Comparison of ENCODE assay signal across 12 cellular contexts in genomic region chr16:8924214-8924613, GRCh38. TPM values are rescaled to one million over a fixed set of nuclear protein-coding genes. Genes with fewer than 3 reads are reported as not detected.
A peak's percentile ranks its signal among the peaks of the same experiment; 100 is the strongest.
DNase-seq lines count a peak whose midpoint lies in the region; ATAC-seq, FAIRE-seq and TF ChIP-seq lines count a peak whose summit lies in the region.
"Had no signal": no experiment of that assay in that cellular context is flagged by ENCODE, and none has a peak within 500 bp of the region (broad histone marks: within the 10 kb centered on the region; RNA-seq: fewer than 3 reads in every experiment).

No MANE protein-coding gene starts in this region.

- no peak for FAIRE-seq in urothelium cell line (lab: Jason Lieb, UNC)
- FAIRE-seq in GM12892 (lab: Jason Lieb, UNC) = no peak

- peaks cover 37% of the 10 kb centered on the region for H3K4me1 Mint-ChIP-seq in activated naive CD8-positive, alpha-beta T cell treated with anti-CD3 and anti-CD28 coated beads, Interleukin-2, amount 10 ng/mL, durations not matched to agents 7 days and 5 days

- no peak for TF ChIP-seq CTCF in right lobe of liver (IDR thresholded peaks at IDR 0.05)

- no peaks in the 10 kb centered on the region for H3K9me3 ChIP-seq in right lobe of liver

- no peak overlapping the region for H3K4me3 ChIP-seq in right lobe of liver

- intact Hi-C loops in Right ventricle myocardium superior (cut with DNase I) = no loop called here
- intact Hi-C loops in cardiac septum (cut with DNase I) = no loop called here
- intact Hi-C loops in right lobe of liver (cut with DNase I) = no loop called here

- no peaks in the 10 kb centered on the region for H3K27me3 ChIP-seq in right lobe of liver

- no peak for TF ChIP-seq POLR2A in right lobe of liver (IDR thresholded peaks at IDR 0.05)
- TF ChIP-seq POLR2A in GM12892 (IDR thresholded peaks at IDR 0.05; ENCODE audit: low read depth, low read length) = no peak

- DNase-seq in Right ventricle myocardium superior = peak; percentile 73
- DNase-seq in cardiac septum (ENCODE audit: low spot score) = no peak
- DNase-seq in activated naive CD8-positive, alpha-beta T cell treated with anti-CD3 and anti-CD28 coated beads, Interleukin-2, amount 10 ng/mL, durations not matched to agents 7 days and 5 days = no peak
- peak; percentile 88 to 92 (median 90) for DNase-seq in right lobe of liver
- no peak for DNase-seq in urothelium cell line (ENCODE audit: low spot score)
- DNase-seq in GM12892 (ENCODE audit: insufficient read length) = no peak
- DNase-seq: cortex of kidney, T-helper 9 cell had no signal

- peak; percentile 83 for ATAC-seq in Right ventricle myocardium superior (ENCODE audit: poor library complexity)
- ATAC-seq in activated naive CD8-positive, alpha-beta T cell treated with anti-CD3 and anti-CD28 coated beads, Interleukin-2, amount 10 ng/mL, durations not matched to agents 7 days and 5 days (ENCODE audit: low read depth) = no peak
- peak; percentile 98 to 99 (median 98) for ATAC-seq in right lobe of liver
- ATAC-seq in GM18517 (IDR thresholded peaks at IDR 0.05; ENCODE audit: unreplicated experiment) = no peak
- no peak for ATAC-seq in GM21528 (IDR thresholded peaks at IDR 0.05; ENCODE audit: low FRiP score, unreplicated experiment)

- no peaks in the 10 kb centered on the region for H3K27me3 Mint-ChIP-seq in activated naive CD8-positive, alpha-beta T cell treated with anti-CD3 and anti-CD28 coated beads, Interleukin-2, amount 10 ng/mL, durations not matched to agents 7 days and 5 days

- peak overlapping the region; percentile 80 for H3K27ac Mint-ChIP-seq in activated naive CD8-positive, alpha-beta T cell treated with anti-CD3 and anti-CD28 coated beads, Interleukin-2, amount 10 ng/mL, durations not matched to agents 7 days and 5 days

- 15% methylated on average over 4 of the region's 4 CpGs for WGBS in right lobe of liver (ENCODE audit: insufficient coverage, low coverage, low lambda C conversion rate, missing lambda C conversion rate)

- H3K4me3 Mint-ChIP-seq in activated naive CD8-positive, alpha-beta T cell treated with anti-CD3 and anti-CD28 coated beads, Interleukin-2, amount 10 ng/mL, durations not matched to agents 7 days and 5 days = no peak overlapping the region

- H3K9me3 Mint-ChIP-seq in activated naive CD8-positive, alpha-beta T cell treated with anti-CD3 and anti-CD28 coated beads, Interleukin-2, amount 10 ng/mL, durations not matched to agents 7 days and 5 days = no peaks in the 10 kb centered on the region

- POLR2A ChIA-PET in activated naive CD8-positive, alpha-beta T cell treated with anti-CD3 and anti-CD28 coated beads, Interleukin-2, amount 10 ng/mL, durations not matched to agents 7 days and 5 days (lab: Charles Lee) = no interaction called here

- H3K36me3 Mint-ChIP-seq in activated naive CD8-positive, alpha-beta T cell treated with anti-CD3 and anti-CD28 coated beads, Interleukin-2, amount 10 ng/mL, durations not matched to agents 7 days and 5 days = peaks cover 38% of the 10 kb centered on the region

- no peak overlapping the region for H3K27ac ChIP-seq in right lobe of liver

- H3K4me1 ChIP-seq in right lobe of liver = peaks cover 0 to 15% (median 8%) of the 10 kb centered on the region in 4 donors

- H3K36me3 ChIP-seq in right lobe of liver = peaks cover 0 to 47% (median 18%) of the 10 kb centered on the region in 4 donors

RNA-seq across cellular contexts. Expression of gene USP7, which starts 39.5 kb away (rescaled TPM):
- total RNA-seq in Right ventricle myocardium superior (62.4 TPM), cardiac septum (74.6 TPM), right lobe of liver (10 to 100 TPM; 46.8 to 55.8 (median 49.1) TPM)
- total RNA-seq in activated naive CD8-positive, alpha-beta T cell treated with anti-CD3 and anti-CD28 coated beads, Interleukin-2, amount 10 ng/mL, durations not matched to agents 7 days and 5 days = 100 to 1,000 TPM; 153 to 162 TPM
- polyA plus RNA-seq in GM12892 (2012; ENCODE audit: missing spikeins) = 74.4 TPM

RNA-seq across cellular contexts. Expression of gene LITAFD, which starts 42.1 kb away (rescaled TPM):
- total RNA-seq in Right ventricle myocardium superior (not detected), cardiac septum (not detected), right lobe of liver (not detected)
- not detected for total RNA-seq in activated naive CD8-positive, alpha-beta T cell treated with anti-CD3 and anti-CD28 coated beads, Interleukin-2, amount 10 ng/mL, durations not matched to agents 7 days and 5 days
- polyA plus RNA-seq in GM12892 (2012; ENCODE audit: missing spikeins) = 0.28 TPM
- total RNA-seq: kidney epithelial cell had no signal
- polyA plus RNA-seq: thymus had no signal

RNA-seq across cellular contexts. Expression of gene CARHSP1, which starts 55.4 kb away (rescaled TPM):
- total RNA-seq in Right ventricle myocardium superior (26.0 TPM), cardiac septum (21.6 TPM), right lobe of liver (100 to 1,000 TPM in 1 of 6 experiments, 10 to 100 TPM in 5; 61.5 to 132 (median 73.1) TPM)
- 100 to 1,000 TPM; 157 to 173 TPM for total RNA-seq in activated naive CD8-positive, alpha-beta T cell treated with anti-CD3 and anti-CD28 coated beads, Interleukin-2, amount 10 ng/mL, durations not matched to agents 7 days and 5 days
- polyA plus RNA-seq in GM12892 (2012; ENCODE audit: missing spikeins) = 46.9 TPM

Comparison
In these comparisons a context has a peak if more than half of its experiments do, and no peak if none do; other contexts are left out.
1. DNase-seq: peak in Right ventricle myocardium superior (single experiment) and right lobe of liver (3 of 3); none in cardiac septum (single experiment), activated naive CD8-positive, alpha-beta T cell treated with anti-CD3 and anti-CD28 coated beads, Interleukin-2, amount 10 ng/mL, durations not matched to agents 7 days and 5 days (single experiment), urothelium cell line (single experiment) and GM12892 (single experiment).
2. ATAC-seq: peak in Right ventricle myocardium superior (single experiment) and right lobe of liver (4 of 4); none in activated naive CD8-positive, alpha-beta T cell treated with anti-CD3 and anti-CD28 coated beads, Interleukin-2, amount 10 ng/mL, durations not matched to agents 7 days and 5 days (single experiment), GM18517 (single experiment) and GM21528 (single experiment).